In the genomic region with DNA sequence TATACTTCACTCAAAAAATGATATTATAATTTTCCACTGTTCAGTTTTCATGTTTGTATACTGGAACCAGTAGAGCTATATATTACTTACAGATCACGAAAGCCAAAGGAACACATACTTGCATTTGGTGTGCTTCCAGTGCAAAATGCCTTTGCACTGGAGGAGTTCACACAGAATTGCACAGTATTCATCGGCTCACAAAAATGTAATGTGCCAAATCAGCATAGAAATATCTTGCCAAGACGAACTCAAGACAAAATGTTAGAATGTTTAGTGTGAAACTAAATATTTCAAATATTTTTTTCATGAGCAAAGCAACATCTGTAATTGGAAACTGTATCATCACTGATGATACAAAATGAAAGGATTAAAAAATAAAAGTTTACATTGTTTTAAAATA, we compare ENCODE assay signal across 14 cellular contexts.
"Had no signal": no experiment of that assay in that cellular context is flagged by ENCODE, and none has a peak within 500 bp of the region (broad histone marks: within the 10 kb centered on the region; RNA-seq: fewer than 3 reads in every experiment).

No MANE protein-coding gene starts in this region.

- H3K9me3 Mint-ChIP-seq: activated CD4-positive, alpha-beta T cell treated with anti-CD3 and anti-CD28 coated beads, Interleukin-2, amount 10 ng/mL, durations not matched to agents 7 days and 5 days; activated naive CD4-positive, alpha-beta T cell treated with anti-CD3 and anti-CD28 coated beads for 36 hours had no signal

- DNase-seq: activated CD4-positive, alpha-beta T cell treated with anti-CD3 and anti-CD28 coated beads, Interleukin-2, amount 10 ng/mL, durations not matched to agents 7 days and 5 days; activated CD4-positive, CD25-positive, alpha-beta regulatory T cell; activated CD8-positive, alpha-beta memory T cell treated with anti-CD3 and anti-CD28 coated beads for 24 hours; activated naive CD4-positive, alpha-beta T cell treated with anti-CD3 and anti-CD28 coated beads for 36 hours; cerebellar nuclear complex; hypothalamus; lower lobe of right lung; midbrain; naive thymus-derived CD4-positive, alpha-beta T cell; retina; stimulated activated CD4-positive, alpha-beta T cell treated with anti-CD3 and anti-CD28 coated beads, Interleukin-15, amount 100 ng/mL, for 24 hours; T-helper 2 cell; thyroid gland; uterus had no signal

- H3K4me3 Mint-ChIP-seq: activated CD4-positive, alpha-beta T cell treated with anti-CD3 and anti-CD28 coated beads, Interleukin-2, amount 10 ng/mL, durations not matched to agents 7 days and 5 days; activated naive CD4-positive, alpha-beta T cell treated with anti-CD3 and anti-CD28 coated beads for 36 hours; naive thymus-derived CD4-positive, alpha-beta T cell had no signal

- H3K27me3 Mint-ChIP-seq: activated CD4-positive, alpha-beta T cell treated with anti-CD3 and anti-CD28 coated beads, Interleukin-2, amount 10 ng/mL, durations not matched to agents 7 days and 5 days; naive thymus-derived CD4-positive, alpha-beta T cell had no signal

- H3K4me1 Mint-ChIP-seq: activated CD4-positive, alpha-beta T cell treated with anti-CD3 and anti-CD28 coated beads, Interleukin-2, amount 10 ng/mL, durations not matched to agents 7 days and 5 days; naive thymus-derived CD4-positive, alpha-beta T cell had no signal

- H3K4me1 ChIP-seq: lower lobe of right lung, thyroid gland, uterus had no signal

- H3K27me3 ChIP-seq: thyroid gland, uterus had no signal

- H3K27ac Mint-ChIP-seq: activated CD4-positive, alpha-beta T cell treated with anti-CD3 and anti-CD28 coated beads, Interleukin-2, amount 10 ng/mL, durations not matched to agents 7 days and 5 days; activated naive CD4-positive, alpha-beta T cell treated with anti-CD3 and anti-CD28 coated beads for 36 hours; naive thymus-derived CD4-positive, alpha-beta T cell had no signal

- H3K9me3 ChIP-seq: lower lobe of right lung, thyroid gland, uterus had no signal

- H3K27ac ChIP-seq: lower lobe of right lung, thyroid gland, uterus had no signal

- H3K4me3 ChIP-seq: lower lobe of right lung, thyroid gland, uterus had no signal

- ATAC-seq: lower lobe of right lung; naive thymus-derived CD4-positive, alpha-beta T cell had no signal

- H3K36me3 ChIP-seq: lower lobe of right lung, thyroid gland, uterus had no signal

- H3K36me3 Mint-ChIP-seq: naive thymus-derived CD4-positive, alpha-beta T cell had no signal
